In genomic region chr7:105007298-105007697, GRCh38 we compare ENCODE assay signal across 12 cellular contexts. TPM values are rescaled to one million over a fixed set of nuclear protein-coding genes. Genes with fewer than 3 reads are reported as not detected.
DNase-seq lines count a peak whose midpoint lies in the region; ATAC-seq and TF ChIP-seq lines count a peak whose summit lies in the region.
"Had no signal": no experiment of that assay in that cellular context is flagged by ENCODE, and none has a peak within 500 bp of the region (broad histone marks: within the 10 kb centered on the region; RNA-seq: fewer than 3 reads in every experiment).

No MANE protein-coding gene starts in this region.

- peak overlapping the region in 2 of 5 experiments; percentile 45 to 69 for H3K27ac Mint-ChIP-seq in brain

- peaks cover 98% of the 10 kb centered on the region for H3K79me2 ChIP-seq in ACC112 (ENCODE audit: control insufficient read depth, insufficient read depth, low read length, unreplicated experiment)
- H3K79me2 ChIP-seq in GM23248 (ENCODE audit: insufficient read depth) = no peaks in the 10 kb centered on the region; the same call in 1 of the 2 replicates
- H3K79me2 ChIP-seq in neural cell (replicated peaks; ENCODE audit: insufficient read depth, low read length) = peaks cover 99% of the 10 kb centered on the region

- 90 to 95% methylated on average over 5 of the region's 5 CpGs for WGBS in GM23248 (ENCODE audit: low coverage in 1 of 2, low lambda C conversion rate in 2 of 2, missing lambda C conversion rate in 2 of 2), 2 experiments

- peaks cover 47% of the 10 kb centered on the region for H3K4me1 ChIP-seq in ACC112 (ENCODE audit: control insufficient read depth, insufficient read depth, low read length, unreplicated experiment)
- H3K4me1 ChIP-seq in GM23248 (ENCODE audit: insufficient read depth) = peaks cover 66% of the 10 kb centered on the region

- peaks cover 5% of the 10 kb centered on the region for H3K27me3 Mint-ChIP-seq in brain

- peak overlapping the region; percentile 10; the same call in 1 of the 2 replicates for H3K27ac ChIP-seq in ACC112 (ENCODE audit: low read depth, low read length)
- 0 out of 2 replicates have a peak overlapping the region, but pooled peaks have one; percentile 10 for H3K27ac ChIP-seq in GM23248
- no peak overlapping the region for H3K27ac ChIP-seq in neural cell (ENCODE audit: low read length)

- TF ChIP-seq EP300 in neural cell (conservative IDR thresholded peaks at IDR 0.05; ENCODE audit: poor library complexity, severe bottlenecking) = no peak

- H3K9me3 ChIP-seq in GM23248 (ENCODE audit: low read depth) (no peaks in the 10 kb centered on the region), neural cell (ENCODE audit: low read length) (no peaks in the 10 kb centered on the region)
- H3K9me3 ChIP-seq: mucosa of descending colon had no signal

- H3K9me3 Mint-ChIP-seq in brain = peaks cover 0 to 9% (median 3%) of the 10 kb centered on the region in 5 experiments

- H2AFZ ChIP-seq in ACC112 (ENCODE audit: low read length, unreplicated experiment) = no peak overlapping the region
- H2AFZ ChIP-seq in GM23248 = no peak overlapping the region
- no peak overlapping the region for H2AFZ ChIP-seq in neural cell (ENCODE audit: low read depth, low read length)

- H3K4me3 Mint-ChIP-seq in brain = peak overlapping the region in 3 of 5 experiments; percentile 4 to 49 (median 16)

- peaks cover 76% of the 10 kb centered on the region for H3K36me3 Mint-ChIP-seq in brain

- no peak for ATAC-seq in HG03039 (IDR thresholded peaks at IDR 0.05; ENCODE audit: unreplicated experiment)
- ATAC-seq in left colon = no peak

- TF ChIP-seq CTCF in brain (conservative IDR thresholded peaks at IDR 0.05) = no peak
- TF ChIP-seq CTCF in neural cell (IDR thresholded peaks at IDR 0.05; ENCODE audit: poor library complexity, severe bottlenecking) = no peak

- in situ Hi-C loops in GM23248 (cut with MboI) = no loop called here

- H3K4me1 Mint-ChIP-seq in brain = peaks cover 85% of the 10 kb centered on the region

- H4K20me1 ChIP-seq in GM23248 (ENCODE audit: insufficient read depth) (peaks cover 20% of the 10 kb centered on the region; the same call in 1 of the 2 replicates), neural cell (ENCODE audit: insufficient read depth) (peaks cover 75% of the 10 kb centered on the region)

- DNase-seq in GM23248 (no peak), GF-D8 (lab: John Stamatoyannopoulos, UW) (no peak), left colon (no peak)
- DNase-seq in activated CD8-positive, alpha-beta memory T cell treated with anti-CD3 and anti-CD28 coated beads, Interleukin-2, amount 50 U/mL, for 48 hours = no peak
- DNase-seq: activated T-cell treated with anti-CD3 and anti-CD28 coated beads, Interleukin-2, amount 50 U/mL, for 48 hours; caudate nucleus; NCI-H345 had no signal

- intact Hi-C loops in left colon (cut with DNase I, micrococcal nuclease) = no loop called here

- H3K4me3 ChIP-seq in ACC112 (ENCODE audit: low read depth, low read length) (no peak overlapping the region), GM23248 (no peak overlapping the region), neural cell (ENCODE audit: low read length) (peak overlapping the region; percentile 86)
- H3K4me3 ChIP-seq: mucosa of descending colon had no signal

- no peaks in the 10 kb centered on the region for H3K9me2 ChIP-seq in GM23248 (ENCODE audit: insufficient read depth)
- no peaks in the 10 kb centered on the region for H3K9me2 ChIP-seq in neural cell (ENCODE audit: insufficient read depth, low read length)

- H3K36me3 ChIP-seq in ACC112 (ENCODE audit: insufficient read depth, low read length) (peaks cover 13% of the 10 kb centered on the region), GM23248 (ENCODE audit: low read depth) (0 out of 2 replicates have a peak, but pooled peaks cover 6% of the 10 kb centered on the region), neural cell (ENCODE audit: insufficient read depth, low read length) (peaks cover 12% of the 10 kb centered on the region)

- no peak for TF ChIP-seq RAD21 in neural cell (conservative IDR thresholded peaks at IDR 0.05)

- H3F3A ChIP-seq in GM23248 (ENCODE audit: insufficient read depth) (peaks cover 77% of the 10 kb centered on the region), neural cell (ENCODE audit: insufficient read depth, low read length, poor library complexity, severe bottlenecking) (no peaks in the 10 kb centered on the region)

- H3K4me2 ChIP-seq in GM23248 (ENCODE audit: unreplicated experiment) (no peak overlapping the region), neural cell (ENCODE audit: low read length) (no peak overlapping the region)

- H3K9ac ChIP-seq in GM23248 (no peak overlapping the region), neural cell (ENCODE audit: low read length) (no peak overlapping the region)

- H3K27me3 ChIP-seq in ACC112 (ENCODE audit: insufficient read depth, low read length) (no peaks in the 10 kb centered on the region), GM23248 (replicated peaks; ENCODE audit: insufficient read depth) (no peaks in the 10 kb centered on the region), neural cell (ENCODE audit: insufficient read depth, low read depth, low read length) (no peaks in the 10 kb centered on the region)

TF ChIP-seq in neural cell, 6 proteins besides CTCF, POLR2A, EP300 and RAD21:
- TF ChIP-seq SMC3 (conservative IDR thresholded peaks at IDR 0.05; ENCODE audit: poor library complexity) (no peak), MXI1 (conservative IDR thresholded peaks at IDR 0.05; ENCODE audit: poor library complexity, severe bottlenecking) (no peak), REST (IDR thresholded peaks at IDR 0.05; ENCODE audit: borderline replicate concordance) (no peak), EZH2 (IDR thresholded peaks at IDR 0.05; ENCODE audit: borderline replicate concordance, insufficient read depth, low read length, poor library complexity, severe bottlenecking) (no peak), POLR2AphosphoS5 (IDR thresholded peaks at IDR 0.05) (no peak), TAF1 (IDR thresholded peaks at IDR 0.05; ENCODE audit: low read depth) (no peak)

RNA-seq across cellular contexts. Expression of gene KMT2E, which starts 6.7 kb away (rescaled TPM):
- 29.1 and 30.7 TPM in 2 replicates for total RNA-seq in GM23248 (2014; rRNA removed; shearing (Covaris generic))
- polyA plus RNA-seq in GM23248 (2016; fragmentation: Nextera tagmentation; extraction: Ambion mirVana) (63.2 and 63.5 TPM in 2 replicates), brain (ENCODE audit: insufficient read depth, low read depth, low replicate concordance) (27.1 TPM), neural cell (78.4 and 91.8 TPM in 2 replicates)
- 367 and 473 TPM in 2 replicates for polyA minus RNA-seq in neural cell
- 100 to 1,000 TPM; 119 TPM for total RNA-seq in left colon
